Comparison of ENCODE assay signal across 17 cellular contexts in genomic region chr3:188158731-188159355, GRCh38. TPM values are rescaled to one million over a fixed set of nuclear protein-coding genes. Genes with fewer than 3 reads are reported as not detected.
A peak's percentile ranks its signal among the peaks of the same experiment; 100 is the strongest.
DNase-seq lines count a peak whose midpoint lies in the region; ATAC-seq and TF ChIP-seq lines count a peak whose summit lies in the region.
"Had no signal": no experiment of that assay in that cellular context is flagged by ENCODE, and none has a peak within 500 bp of the region (broad histone marks: within the 10 kb centered on the region; RNA-seq: fewer than 3 reads in every experiment).

No MANE protein-coding gene starts in this region.

- 79 to 81% methylated on average over 9 of the region's 9 CpGs for WGBS in body of pancreas, 2 donors

- CTCF ChIA-PET in MCF 10A (lab: Yijun Ruan, JAX): interaction anchor here (0.7 to 1.0 kb wide), 2 partner anchors 19 to 97 kb away, joined by 3 read pairs; no protein-coding TSS in a partner anchor

- H3K9me3 ChIP-seq in breast epithelium: no peaks in the 10 kb centered on the region
- no peaks in the 10 kb centered on the region for H3K9me3 ChIP-seq in body of pancreas
- H3K9me3 ChIP-seq in muscle layer of duodenum (ENCODE audit: control insufficient read depth in 1 of 2, low read length in 2 of 2): no peaks in the 10 kb centered on the region
- no peaks in the 10 kb centered on the region for H3K9me3 ChIP-seq in thoracic aorta
- H3K9me3 ChIP-seq: testis had no signal

- no peak for TF ChIP-seq CTCF in breast epithelium (IDR thresholded peaks at IDR 0.05)
- TF ChIP-seq CTCF in MCF 10A (IDR thresholded peaks at IDR 0.05; ENCODE audit: unreplicated experiment): no peak
- no peak for TF ChIP-seq CTCF in body of pancreas (IDR thresholded peaks at IDR 0.05)
- no peak for TF ChIP-seq CTCF in thoracic aorta (IDR thresholded peaks at IDR 0.05)

- H3K27ac Mint-ChIP-seq in MCF 10A (ENCODE audit: low read depth, unreplicated experiment): no peak overlapping the region
- H3K27ac Mint-ChIP-seq: GM23338 had no signal

- no TSS peak for BruUV-seq in MCF 10A (replicated peaks; lab: Mats Ljungman, UMichigan)

- H3K27ac ChIP-seq in breast epithelium: peak overlapping the region; percentile 68 to 72
- H3K27ac ChIP-seq in body of pancreas: peak overlapping the region; percentile 17 to 55 (median 26)
- H3K27ac ChIP-seq in muscle layer of duodenum (ENCODE audit: low read length): peak overlapping the region; percentile 82
- peak overlapping the region; percentile 97 to 100 for H3K27ac ChIP-seq in thoracic aorta
- H3K27ac ChIP-seq: testis had no signal

- H3K36me3 Mint-ChIP-seq in MCF 10A (ENCODE audit: insufficient read depth, unreplicated experiment): peaks cover 12% of the 10 kb centered on the region

- H3K4me1 ChIP-seq in breast epithelium (peaks cover 3 to 14% of the 10 kb centered on the region in 2 donors), body of pancreas (peaks cover 74% of the 10 kb centered on the region), muscle layer of duodenum (ENCODE audit: control insufficient read depth in 1 of 2, insufficient read depth in 2 of 2, low read length in 2 of 2) (peaks cover 31% of the 10 kb centered on the region in 2 donors), thoracic aorta (ENCODE audit: control insufficient read depth in 1 of 2, low read depth in 2 of 2) (peaks cover 61 to 87% of the 10 kb centered on the region in 2 donors)

- ATAC-seq in body of pancreas (no peak), thoracic aorta (ENCODE audit: insufficient number of reproducible peaks, low FRiP score, low read depth) (no peak)
- ATAC-seq: GM23338 had no signal

- H3K27me3 Mint-ChIP-seq in MCF 10A (ENCODE audit: insufficient read depth, unreplicated experiment): no peaks in the 10 kb centered on the region
- H3K27me3 Mint-ChIP-seq: activated CD4-positive, alpha-beta T cell treated with anti-CD3 and anti-CD28 coated beads, Interleukin-2, amount 10 ng/mL, durations not matched to agents 24 days and 14 days had no signal

- no peaks in the 10 kb centered on the region for H3K9me3 Mint-ChIP-seq in MCF 10A (ENCODE audit: unreplicated experiment)
- H3K9me3 Mint-ChIP-seq: activated CD4-positive, alpha-beta T cell treated with anti-CD3 and anti-CD28 coated beads, Interleukin-2, amount 10 ng/mL, durations not matched to agents 24 days and 14 days; GM23338 had no signal

- peaks cover 43% of the 10 kb centered on the region for H3K4me1 Mint-ChIP-seq in MCF 10A (ENCODE audit: insufficient read depth, unreplicated experiment)

- POLR2A ChIA-PET in MCF 10A (lab: Yijun Ruan, JAX): no interaction called here

- TF ChIP-seq POLR2A in breast epithelium (IDR thresholded peaks at IDR 0.05) (no peak), body of pancreas (IDR thresholded peaks at IDR 0.05) (no peak)

- no peak for DNase-seq in breast epithelium (ENCODE audit: low spot score in 2 of 2)
- DNase-seq in MCF 10A (ENCODE audit: unreplicated experiment): no peak
- no peak for DNase-seq in body of pancreas
- no peak for DNase-seq in thoracic aorta (ENCODE audit: low spot score)
- DNase-seq in AML-193 (lab: John Stamatoyannopoulos, UW): no peak
- no peak for DNase-seq in stimulated activated naive CD4-positive, alpha-beta T cell (lab: John Stamatoyannopoulos, UW)
- DNase-seq in hypothalamus (lab: John Stamatoyannopoulos, UW): no peak
- DNase-seq: activated CD4-positive, alpha-beta T cell treated with anti-CD3 and anti-CD28 coated beads, Interleukin-2, amount 10 ng/mL, durations not matched to agents 24 days and 14 days; activated effector memory CD4-positive, alpha-beta T cell treated with anti-CD3 and anti-CD28 coated beads, Interleukin-2, amount 50 U/mL, for 16 hours; caudate nucleus; NCI-H187; NCI-H526 treated with DMSO at 0.1 percent for 48 hours; nucleus accumbens; RPMI8226; testis had no signal

- intact Hi-C loops in breast epithelium (cut with DNase I; ENCODE audit: low total_unique reads): loop anchor here (10.0 kb wide), 2 partner anchors 116 to 414 kb away; partner anchors contain the start of gene BCL6
- intact Hi-C loops in MCF 10A (cut with micrococcal nuclease): loop anchor here (10.0 kb wide), 3 partner anchors 106 to 516 kb away; no protein-coding TSS in a partner anchor
- intact Hi-C loops in body of pancreas (cut with DNase I): no loop called here

- H3K4me3 Mint-ChIP-seq in MCF 10A (ENCODE audit: unreplicated experiment): no peak overlapping the region
- H3K4me3 Mint-ChIP-seq: activated CD4-positive, alpha-beta T cell treated with anti-CD3 and anti-CD28 coated beads, Interleukin-2, amount 10 ng/mL, durations not matched to agents 24 days and 14 days; GM23338 had no signal

- H3K4me3 ChIP-seq in breast epithelium (peak overlapping the region in 1 of 3 donors; percentile 13), body of pancreas (no peak overlapping the region), muscle layer of duodenum (ENCODE audit: low read depth in 1 of 2, low read length in 2 of 2) (peak overlapping the region in 1 of 2 donors; percentile 24), thoracic aorta (peak overlapping the region; percentile 91)
- H3K4me3 ChIP-seq: GM23338, testis had no signal

- H3K36me3 ChIP-seq in breast epithelium (no peaks in the 10 kb centered on the region), body of pancreas (replicated peaks in 1 of 2; ENCODE audit: insufficient read depth in 1 of 2, low read depth in 2 of 2) (no peaks in the 10 kb centered on the region), muscle layer of duodenum (ENCODE audit: control insufficient read depth in 1 of 2, insufficient read depth in 2 of 2, low read length in 2 of 2) (no peaks in the 10 kb centered on the region), thoracic aorta (no peaks in the 10 kb centered on the region)

- H3K27me3 ChIP-seq in breast epithelium (no peaks in the 10 kb centered on the region), body of pancreas (no peaks in the 10 kb centered on the region), muscle layer of duodenum (ENCODE audit: low read depth, low read length) (no peaks in the 10 kb centered on the region), thoracic aorta (replicated peaks; ENCODE audit: insufficient read depth) (no peaks in the 10 kb centered on the region)
- H3K27me3 ChIP-seq: testis had no signal

RNA-seq across cellular contexts. Expression of gene LPP, which starts 4.9 kb away (rescaled TPM):
- total RNA-seq in breast epithelium: 100 to 1,000 TPM; 135 to 183 (median 147) TPM
- 107 and 117 TPM in 2 replicates for total RNA-seq in MCF 10A (2022)
- 10 to 100 TPM; 60.6 to 65.1 TPM for total RNA-seq in body of pancreas
- 1,000 to 10,000 TPM; 1,568 to 1,607 TPM for total RNA-seq in thoracic aorta

Comparison
In these comparisons a context has a peak if more than half of its experiments do, and no peak if none do; other contexts are left out.
1. H3K27ac ChIP-seq: peak in every context shown above with its lines; median percentile 98 in thoracic aorta; 82 in muscle layer of duodenum; 70 in breast epithelium; 26 in body of pancreas.
2. RNA of gene LPP, which starts 4.9 kb away (total RNA-seq): 1,568 to 1,607 TPM in thoracic aorta; 135 to 183 TPM in breast epithelium, 107 to 117 TPM in MCF 10A and 60.6 to 65.1 TPM in body of pancreas; every median in the first group is over 4 times any median in the second.